ENCODE assay signal across 1 cellular context in the genomic region with DNA sequence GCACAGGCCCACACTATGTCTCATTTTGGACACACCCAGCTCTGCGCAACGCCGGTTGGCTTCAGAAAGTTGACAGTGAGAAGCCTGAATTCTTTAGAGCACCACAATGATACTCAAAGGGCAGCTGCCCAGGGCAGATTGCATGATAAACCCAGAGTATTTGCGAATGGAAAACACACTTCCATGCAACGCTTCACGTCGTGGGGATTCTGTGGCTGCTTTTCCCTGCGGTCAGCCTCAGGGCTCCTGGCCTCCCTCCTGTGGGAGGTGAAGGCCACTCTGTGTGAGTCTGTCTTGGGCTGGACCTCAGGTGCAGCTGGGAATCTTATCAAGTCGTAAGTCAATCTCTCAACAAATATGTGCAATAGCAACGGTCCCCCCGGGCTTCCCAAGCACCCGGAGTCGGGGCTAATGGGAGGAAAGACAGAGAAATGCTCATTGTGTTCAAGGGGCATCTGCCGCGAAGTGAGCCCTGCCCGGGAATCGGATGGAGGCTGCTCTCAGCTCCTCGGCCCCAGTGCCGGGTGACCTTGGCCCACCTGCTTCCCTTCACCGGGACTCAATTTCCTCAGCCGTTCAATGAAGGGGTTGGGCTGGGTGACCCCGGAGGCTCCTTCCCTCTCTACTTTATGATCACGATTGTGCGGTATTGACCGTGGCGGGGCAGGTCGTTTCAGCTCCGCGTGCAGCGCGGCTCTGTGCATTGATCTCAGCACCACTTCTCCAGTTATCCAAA.
TF ChIP-seq lines count a peak whose summit lies in the region.

No MANE protein-coding gene starts in this region.

TF ChIP-seq in HepG2, 621 proteins besides CTCF, POLR2A, EP300 and RAD21 (continued from another document):
- TF ChIP-seq SNAPC4 (CRISPR knock-in tag; IDR thresholded peaks at IDR 0.05) (no peak), ELF4 (CRISPR knock-in tag; IDR thresholded peaks at IDR 0.05; ENCODE audit: borderline replicate concordance) (no peak), NONO (IDR thresholded peaks at IDR 0.05) (no peak), NONO (CRISPR knock-in tag; conservative IDR thresholded peaks at IDR 0.05) (no peak), ZNF709 (CRISPR knock-in tag; IDR thresholded peaks at IDR 0.05) (no peak), GFI1 (CRISPR knock-in tag; IDR thresholded peaks at IDR 0.05; ENCODE audit: borderline replicate concordance) (no peak), ZNF510 (CRISPR knock-in tag; IDR thresholded peaks at IDR 0.05; ENCODE audit: low read depth) (no peak), ZNF484 (CRISPR knock-in tag; IDR thresholded peaks at IDR 0.05; ENCODE audit: borderline replicate concordance, low read depth) (no peak), NCOA5 (CRISPR knock-in tag; IDR thresholded peaks at IDR 0.05) (no peak), ESRRA (CRISPR knock-in tag; IDR thresholded peaks at IDR 0.05; ENCODE audit: low read depth) (no peak), SRY (CRISPR knock-in tag; IDR thresholded peaks at IDR 0.05) (no peak)
- TF ChIP-seq, protein P1, sequence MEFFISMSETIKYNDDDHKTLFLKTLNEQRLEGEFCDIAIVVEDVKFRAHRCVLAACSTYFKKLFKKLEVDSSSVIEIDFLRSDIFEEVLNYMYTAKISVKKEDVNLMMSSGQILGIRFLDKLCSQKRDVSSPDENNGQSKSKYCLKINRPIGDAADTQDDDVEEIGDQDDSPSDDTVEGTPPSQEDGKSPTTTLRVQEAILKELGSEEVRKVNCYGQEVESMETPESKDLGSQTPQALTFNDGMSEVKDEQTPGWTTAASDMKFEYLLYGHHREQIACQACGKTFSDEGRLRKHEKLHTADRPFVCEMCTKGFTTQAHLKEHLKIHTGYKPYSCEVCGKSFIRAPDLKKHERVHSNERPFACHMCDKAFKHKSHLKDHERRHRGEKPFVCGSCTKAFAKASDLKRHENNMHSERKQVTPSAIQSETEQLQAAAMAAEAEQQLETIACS (CRISPR knock-in tag; IDR thresholded peaks at IDR 0.05): no peak
TF ChIP-seq in HepG2: peak in this region for 0.
